14 cellular contexts compared by ENCODE assay signal in genomic region chr3:172626241-172626640, GRCh38.
DNase-seq lines count a peak whose midpoint lies in the region; ATAC-seq and TF ChIP-seq lines count a peak whose summit lies in the region.
"Had no signal": no experiment of that assay in that cellular context is flagged by ENCODE, and none has a peak within 500 bp of the region (broad histone marks: within the 10 kb centered on the region; RNA-seq: fewer than 3 reads in every experiment).

No MANE protein-coding gene starts in this region.

- no peak overlapping the region for H2BK5ac ChIP-seq in mesenchymal stem cell (ENCODE audit: low read depth, low read length, poor library complexity, severe bottlenecking)

- H4K20me1 ChIP-seq in PC-9 (ENCODE audit: insufficient read depth), result no peaks in the 10 kb centered on the region

- H2BK120ac ChIP-seq in mesenchymal stem cell (ENCODE audit: low read depth, low read length), result no peak overlapping the region

- peaks cover 7% of the 10 kb centered on the region; the same call in 1 of the 2 replicates for H3K36me3 ChIP-seq in PC-9 (ENCODE audit: low read depth)
- no peaks in the 10 kb centered on the region for H3K36me3 ChIP-seq in mesenchymal stem cell (ENCODE audit: control insufficient read depth in 1 of 2, insufficient read depth in 2 of 2, low read depth in 1 of 2, low read length in 2 of 2)
- H3K36me3 ChIP-seq in right lobe of liver, result no peaks in the 10 kb centered on the region
- no peaks in the 10 kb centered on the region for H3K36me3 ChIP-seq in lower lobe of right lung
- H3K36me3 ChIP-seq: prostate gland had no signal

- POLR2A ChIA-PET in PC-9 (lab: Charles Lee; ENCODE audit: unreplicated experiment), result no interaction called here

- H3K4me2 ChIP-seq in PC-9, result no peak overlapping the region
- no peak overlapping the region for H3K4me2 ChIP-seq in mesenchymal stem cell (ENCODE audit: low read length, poor library complexity, severe bottlenecking)

- no CpG with 5 or more reads among the region's 1 CpG for WGBS in mesenchymal stem cell
- WGBS in right lobe of liver (ENCODE audit: insufficient coverage, low coverage, low lambda C conversion rate, missing lambda C conversion rate), result 100% methylated on average over 1 of the region's 1 CpG

- no TSS peak for BruUV-seq in PC-9 (replicated peaks; lab: Mats Ljungman, UMichigan)

- no peaks in the 10 kb centered on the region for H3K79me2 ChIP-seq in PC-9 (ENCODE audit: low read depth)

- no peak overlapping the region for H2AK5ac ChIP-seq in mesenchymal stem cell (ENCODE audit: low read length, severe bottlenecking)

- intact Hi-C loops in PC-9 (cut with micrococcal nuclease; ENCODE audit: unreplicated experiment) (no loop called here), right lobe of liver (cut with DNase I) (no loop called here), lower lobe of right lung (cut with DNase I) (no loop called here)

- DNase-seq in Daoy (ENCODE audit: low read depth) (peak; percentile 36), PC-9 (peak; percentile 44 to 75), dedifferentiated amniotic fluid mesenchymal stem cell (ENCODE audit: extremely low spot score) (peak; percentile 47), mesenchymal stem cell (no peak), right lobe of liver (no peak), cerebellar nuclear complex (lab: John Stamatoyannopoulos, UW) (no peak), lower lobe of right lung (no peak)
- DNase-seq: activated effector memory CD4-positive, alpha-beta T cell treated with anti-CD3 and anti-CD28 coated beads, Interleukin-2, amount 50 U/mL, for 16 hours; CD4-positive, CD25-positive, alpha-beta regulatory T cell; hypothalamus; naive B cell; substantia nigra had no signal

- no peak overlapping the region for H2BK15ac ChIP-seq in mesenchymal stem cell (ENCODE audit: low read depth, poor library complexity, severe bottlenecking)

- ATAC-seq in right lobe of liver, result no peak
- ATAC-seq in HG03457 (IDR thresholded peaks at IDR 0.05; ENCODE audit: unreplicated experiment), result no peak
- no peak for ATAC-seq in lower lobe of right lung

- peaks cover 44% of the 10 kb centered on the region for H3F3A ChIP-seq in PC-9 (ENCODE audit: insufficient read depth, low read depth)

- H3K27me3 ChIP-seq in PC-9 (ENCODE audit: insufficient read depth, low read depth) (no peaks in the 10 kb centered on the region), mesenchymal stem cell (ENCODE audit: control insufficient read depth in 1 of 2, insufficient read depth in 1 of 2, low read length in 2 of 2) (no peaks in the 10 kb centered on the region), right lobe of liver (no peaks in the 10 kb centered on the region), lower lobe of right lung (ENCODE audit: low read depth) (no peaks in the 10 kb centered on the region)

- H2BK12ac ChIP-seq in mesenchymal stem cell (ENCODE audit: low read length in 2 of 2), result no peak overlapping the region

- H3K9ac ChIP-seq in mesenchymal stem cell (ENCODE audit: low read length), result no peak overlapping the region

- H3K27ac ChIP-seq in PC-9, result peak overlapping the region; percentile 30; the same call in 1 of the 2 replicates
- H3K27ac ChIP-seq in mesenchymal stem cell (ENCODE audit: low read length, poor library complexity, severe bottlenecking), result peak overlapping the region; percentile 82
- H3K27ac ChIP-seq in right lobe of liver, result no peak overlapping the region
- H3K27ac ChIP-seq in lower lobe of right lung, result no peak overlapping the region
- H3K27ac ChIP-seq: prostate gland had no signal

- H3K23ac ChIP-seq in mesenchymal stem cell (ENCODE audit: low read length in 2 of 2), result no peak overlapping the region

- H4K91ac ChIP-seq in mesenchymal stem cell (ENCODE audit: low read length), result no peak overlapping the region

- H3K4me1 ChIP-seq in PC-9 (replicated peaks; ENCODE audit: insufficient read depth) (peaks cover 37% of the 10 kb centered on the region), mesenchymal stem cell (ENCODE audit: control insufficient read depth, insufficient read depth, low read depth, low read length) (peaks cover 3% of the 10 kb centered on the region), right lobe of liver (peaks cover 0 to 27% (median 3%) of the 10 kb centered on the region in 4 donors), lower lobe of right lung (peaks cover 22% of the 10 kb centered on the region)

- H2AFZ ChIP-seq in PC-9, result no peak overlapping the region
- H2AFZ ChIP-seq in mesenchymal stem cell (ENCODE audit: low read depth, low read length), result no peak overlapping the region

- H3K9me3 ChIP-seq in PC-9 (ENCODE audit: insufficient read depth, low read depth) (no peaks in the 10 kb centered on the region), mesenchymal stem cell (ENCODE audit: control insufficient read depth, low read length) (no peaks in the 10 kb centered on the region), right lobe of liver (no peaks in the 10 kb centered on the region), lower lobe of right lung (no peaks in the 10 kb centered on the region)
- H3K9me3 ChIP-seq: prostate gland had no signal

- H3K4ac ChIP-seq in mesenchymal stem cell (ENCODE audit: low read depth in 1 of 2, low read length in 2 of 2), result no peak overlapping the region

- CTCF ChIA-PET in PC-9 (lab: Charles Lee), result interaction anchor here (0.6 kb wide), 1 partner anchor 67 kb away, joined by 7 read pairs; no protein-coding TSS in a partner anchor

- H3K4me3 ChIP-seq in PC-9 (no peak overlapping the region), mesenchymal stem cell (ENCODE audit: insufficient read depth in 1 of 2, low read depth in 1 of 2, low read length in 2 of 2) (no peak overlapping the region), right lobe of liver (no peak overlapping the region), lower lobe of right lung (no peak overlapping the region)
- H3K4me3 ChIP-seq: prostate gland had no signal

- no peak overlapping the region for H3K14ac ChIP-seq in mesenchymal stem cell (ENCODE audit: low read length in 2 of 2)

- H3K18ac ChIP-seq in mesenchymal stem cell (ENCODE audit: low read depth in 1 of 2, low read length in 2 of 2), result no peak overlapping the region

- H3K79me1 ChIP-seq in mesenchymal stem cell (replicated peaks; ENCODE audit: low read length, poor library complexity, severe bottlenecking), result peaks cover 3% of the 10 kb centered on the region

- H3K9me2 ChIP-seq in PC-9 (ENCODE audit: insufficient read depth), result no peaks in the 10 kb centered on the region

- TF ChIP-seq POLR2A in right lobe of liver (IDR thresholded peaks at IDR 0.05), result no peak

- no peak overlapping the region for H4K8ac ChIP-seq in mesenchymal stem cell (ENCODE audit: low read length)

- TF ChIP-seq CTCF in PC-9 (conservative IDR thresholded peaks at IDR 0.05) (no peak), right lobe of liver (IDR thresholded peaks at IDR 0.05) (no peak), lower lobe of right lung (IDR thresholded peaks at IDR 0.05) (no peak)

Comparison
In these comparisons a context has a peak if more than half of its experiments do, and no peak if none do; other contexts are left out.
1. DNase-seq: peak in Daoy (single experiment), PC-9 (2 of 2) and dedifferentiated amniotic fluid mesenchymal stem cell (single experiment); none in mesenchymal stem cell (single experiment), right lobe of liver (0 of 3), cerebellar nuclear complex (0 of 2) and lower lobe of right lung (single experiment).
2. H3K27ac ChIP-seq: peak in PC-9 (single experiment) and mesenchymal stem cell (single experiment); none in right lobe of liver (0 of 3) and lower lobe of right lung (single experiment).